Comparison of ENCODE assay signal across 9 cellular contexts in the genomic region with DNA sequence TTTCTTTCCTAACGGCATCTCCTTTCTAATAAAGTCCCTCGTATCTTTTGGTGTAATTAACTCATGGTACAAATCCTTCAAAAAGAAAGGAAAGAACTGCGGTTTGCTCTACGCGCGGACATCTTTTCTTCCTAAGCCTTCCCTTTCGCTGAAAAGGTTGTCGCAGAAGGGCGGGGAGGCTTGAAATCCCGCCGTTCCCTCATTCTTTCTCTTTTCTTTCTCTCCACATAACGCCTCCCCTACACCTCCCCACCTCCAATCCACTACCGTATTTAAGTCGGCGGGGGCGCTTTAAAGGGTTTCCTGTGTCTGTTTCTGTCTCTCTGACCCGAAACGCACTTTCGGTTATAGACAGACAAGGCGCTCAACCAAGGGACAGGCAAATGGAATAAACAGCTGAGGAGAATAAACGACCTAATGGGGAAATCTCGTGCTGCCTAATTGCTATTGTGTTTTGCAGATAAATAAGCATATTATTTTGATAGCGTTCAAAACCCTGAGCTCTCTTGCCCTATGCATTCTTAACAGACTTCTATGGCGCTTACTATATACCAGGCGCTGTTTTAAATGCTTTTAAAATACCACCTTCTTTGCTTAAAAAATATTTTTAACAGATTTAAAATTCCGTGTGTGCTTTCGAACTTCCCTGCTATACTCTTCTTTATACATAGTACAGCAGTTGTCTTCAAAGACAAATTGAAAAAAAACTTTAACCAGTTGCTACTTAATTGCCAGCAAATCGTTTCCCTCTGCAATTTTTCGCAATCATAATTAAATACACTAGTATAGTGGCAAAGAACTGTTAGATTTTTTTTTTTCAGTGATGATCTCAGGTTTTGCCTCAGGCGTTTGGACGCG. TPM values are rescaled to one million over a fixed set of nuclear protein-coding genes. Genes with fewer than 3 reads are reported as not detected.
DNase-seq lines count a peak whose midpoint lies in the region; ATAC-seq and TF ChIP-seq lines count a peak whose summit lies in the region.
"Had no signal": no experiment of that assay in that cellular context is flagged by ENCODE, and none has a peak within 500 bp of the region (broad histone marks: within the 10 kb centered on the region; RNA-seq: fewer than 3 reads in every experiment).

No MANE protein-coding gene starts in this region.

- H3K27ac Mint-ChIP-seq in Caco-2 (ENCODE audit: unreplicated experiment): no peak overlapping the region

- H3K4me2 ChIP-seq in smooth muscle cell: peak overlapping the region; percentile 88

- CTCF ChIA-PET in Caco-2 (lab: Charles Lee): interaction anchor here (0.5 kb wide), 1 partner anchor 641 kb away, joined by 3 read pairs; no protein-coding TSS in a partner anchor

- no TSS peak for BruUV-seq in Caco-2 (replicated peaks; lab: Mats Ljungman, UMichigan)

- H3K79me2 ChIP-seq in smooth muscle cell (ENCODE audit: low read depth): peaks cover 25% of the 10 kb centered on the region

- H3K27me3 ChIP-seq in Caco-2 (replicated peaks; ENCODE audit: control insufficient read depth, insufficient read depth, low read length) (no peaks in the 10 kb centered on the region; the same call in none of the 2 replicates), brain microvascular endothelial cell (replicated peaks) (no peaks in the 10 kb centered on the region), smooth muscle cell (ENCODE audit: low read depth) (no peaks in the 10 kb centered on the region)

- peak overlapping the region; percentile 93 for H3K4me3 Mint-ChIP-seq in Caco-2 (ENCODE audit: unreplicated experiment)

- H3K4me1 Mint-ChIP-seq in Caco-2 (ENCODE audit: low read depth, unreplicated experiment): peaks cover 22% of the 10 kb centered on the region

- DNase-seq in Caco-2 (peak; percentile 40 to 51), T-helper 22 cell (ENCODE audit: low read depth) (peak; percentile 51), brain microvascular endothelial cell (peak; percentile 78), inferior parietal cortex (ENCODE audit: extremely low spot score) (peak; percentile 75), smooth muscle cell (lab: John Stamatoyannopoulos, UW; ENCODE audit: unreplicated experiment) (no peak)

- intact Hi-C loops in Caco-2 (cut with micrococcal nuclease; ENCODE audit: unreplicated experiment): no loop called here

- no peaks in the 10 kb centered on the region for H3K9me3 Mint-ChIP-seq in Caco-2 (ENCODE audit: unreplicated experiment)

- no peaks in the 10 kb centered on the region for H4K20me1 ChIP-seq in smooth muscle cell (ENCODE audit: low read depth)

- peak overlapping the region; percentile 94 for H2AFZ ChIP-seq in smooth muscle cell (ENCODE audit: low read depth)

- H3K9me3 ChIP-seq in Caco-2 (no peaks in the 10 kb centered on the region), smooth muscle cell (replicated peaks; ENCODE audit: low read depth) (no peaks in the 10 kb centered on the region)
- H3K9me3 ChIP-seq: SJCRH30 had no signal

- no peak for TF ChIP-seq CTCF in Caco-2 (IDR thresholded peaks at IDR 0.05; ENCODE audit: insufficient read depth in 1 of 2, low read depth in 1 of 2, low read length in 1 of 2, severe bottlenecking in 1 of 2, unreplicated experiment in 1 of 2)
- peak; percentile 29 for TF ChIP-seq CTCF in brain microvascular endothelial cell (IDR thresholded peaks at IDR 0.05; ENCODE audit: low read depth, low read length, missing control alignments)
- no peak for TF ChIP-seq CTCF in smooth muscle cell (IDR thresholded peaks at IDR 0.05; ENCODE audit: borderline replicate concordance, insufficient read depth, poor library complexity, severe bottlenecking)

- no peak overlapping the region for H3K27ac ChIP-seq in brain microvascular endothelial cell
- peak overlapping the region; percentile 46 for H3K27ac ChIP-seq in smooth muscle cell (ENCODE audit: low read depth)
- H3K27ac ChIP-seq: SJCRH30 had no signal

- H3K36me3 Mint-ChIP-seq in Caco-2 (ENCODE audit: insufficient read depth, unreplicated experiment): no peaks in the 10 kb centered on the region

- 1% methylated on average over 32 of the region's 32 CpGs for WGBS in smooth muscle cell (ENCODE audit: low lambda C conversion rate)

- H3K9ac ChIP-seq in smooth muscle cell (ENCODE audit: low read depth): peak overlapping the region; percentile 62

- peaks cover 35% of the 10 kb centered on the region for H3K27me3 Mint-ChIP-seq in Caco-2 (ENCODE audit: insufficient read depth, unreplicated experiment)

- in situ Hi-C loops in brain microvascular endothelial cell (cut with HindIII; ENCODE audit: low pct_ligation_motif_present, low sequenced_read_pairs): no loop called here

- POLR2A ChIA-PET in Caco-2 (lab: Charles Lee): no interaction called here

- peak; percentile 57 for ATAC-seq in GM19467 (IDR thresholded peaks at IDR 0.05; ENCODE audit: unreplicated experiment)
- peak; percentile 43 for ATAC-seq in HG03571 (IDR thresholded peaks at IDR 0.05; ENCODE audit: unreplicated experiment)
- no peak for ATAC-seq in HG02970 (IDR thresholded peaks at IDR 0.05; ENCODE audit: low FRiP score, unreplicated experiment)

- H3F3A ChIP-seq in smooth muscle cell (ENCODE audit: low read depth): peaks cover 6% of the 10 kb centered on the region

- H3K36me3 ChIP-seq in Caco-2 (ENCODE audit: control insufficient read depth, insufficient read depth, low read length) (no peaks in the 10 kb centered on the region), brain microvascular endothelial cell (replicated peaks) (no peaks in the 10 kb centered on the region), smooth muscle cell (ENCODE audit: low read depth) (no peaks in the 10 kb centered on the region)
- H3K36me3 ChIP-seq: SJCRH30 had no signal

- peak overlapping the region; percentile 48 for H3K4me3 ChIP-seq in Caco-2 (ENCODE audit: low read depth, low read length)
- peak overlapping the region; percentile 60 for H3K4me3 ChIP-seq in brain microvascular endothelial cell (ENCODE audit: low read depth, low read length)
- H3K4me3 ChIP-seq in smooth muscle cell: peak overlapping the region; percentile 87

- H3K4me1 ChIP-seq in Caco-2 (peaks cover 11% of the 10 kb centered on the region; the same call in 1 of the 2 replicates), smooth muscle cell (ENCODE audit: low read depth) (peaks cover 21% of the 10 kb centered on the region)

RNA-seq across cellular contexts. Expression of gene HEY2, which starts 2.5 kb away (rescaled TPM):
- total RNA-seq in Caco-2 (2022) (0.12 TPM in 1 of 2 replicates, not detected in the other), smooth muscle cell (17.2 and 21.2 TPM in 2 replicates)
- 23.6 and 35.2 TPM in 2 replicates for polyA plus RNA-seq in smooth muscle cell

RNA-seq across cellular contexts. Expression of gene NCOA7, which starts 43.8 kb away (rescaled TPM):
- 62.0 and 67.9 TPM in 2 replicates for total RNA-seq in Caco-2 (2022)
- 44.0 and 57.8 TPM in 2 replicates for total RNA-seq in smooth muscle cell
- 35.7 and 38.1 TPM in 2 replicates for polyA plus RNA-seq in smooth muscle cell

Comparison
In these comparisons a context has a peak if more than half of its experiments do, and no peak if none do; other contexts are left out.
1. RNA of gene HEY2, which starts 2.5 kb away (total RNA-seq): 17.2 to 21.2 TPM in smooth muscle cell; 0.12 TPM in Caco-2; every median in the first group is over 10 times any median in the second.
2. Peak in every context shown above with its lines, with median percentiles within 50 percentile points of each other: H3K4me3 ChIP-seq.